1 cellular context compared by ENCODE assay signal in genomic region chr11:1358286-1358685, GRCh38.
TF ChIP-seq lines count a peak whose summit lies in the region.

No MANE protein-coding gene starts in this region.

TF ChIP-seq in IMR-90, 13 proteins besides CTCF, POLR2A, EP300 and RAD21 (continued from another document):
- TF ChIP-seq FOS (IDR thresholded peaks at IDR 0.05; ENCODE audit: low read depth, low read length), result no peak
- TF ChIP-seq RCOR1 (IDR thresholded peaks at IDR 0.05; ENCODE audit: insufficient replicate concordance, low read length), result no peak
